ENCODE assay signal across 8 cellular contexts in genomic region chr11:19711911-19712280, GRCh38. TPM values are rescaled to one million over a fixed set of nuclear protein-coding genes. Genes with fewer than 3 reads are reported as not detected.
DNase-seq lines count a peak whose midpoint lies in the region; ATAC-seq and TF ChIP-seq lines count a peak whose summit lies in the region.

No MANE protein-coding gene starts in this region.

- no peak for TF ChIP-seq POLR2A in prostate gland (IDR thresholded peaks at IDR 0.05)

- TF ChIP-seq CTCF in cardiac muscle cell (IDR thresholded peaks at IDR 0.05; ENCODE audit: low read depth, low read length) (no peak), prostate gland (IDR thresholded peaks at IDR 0.05) (no peak)

- peak overlapping the region; percentile 80 for H3K4me3 Mint-ChIP-seq in activated CD8-positive, alpha-beta memory T cell treated with anti-CD3 and anti-CD28 coated beads, Interleukin-2, amount 10 ng/mL, durations not matched to agents 7 days and 5 days

- DNase-seq in activated CD8-positive, alpha-beta memory T cell treated with anti-CD3 and anti-CD28 coated beads, Interleukin-2, amount 10 ng/mL, durations not matched to agents 7 days and 5 days: peak; percentile 63
- no peak for DNase-seq in cardiac muscle cell (ENCODE audit: low read depth in 1 of 2, low spot score in 1 of 2)
- peak; percentile 45 for DNase-seq in prostate gland (ENCODE audit: low spot score)
- DNase-seq in KBM-7: no peak
- DNase-seq in NCI-H1092 (lab: John Stamatoyannopoulos, UW): no peak
- no peak for DNase-seq in AG08395 (ENCODE audit: low spot score)

- no peaks in the 10 kb centered on the region for H3K9me3 ChIP-seq in ES-I3 (ENCODE audit: control insufficient read depth, insufficient read depth, low read length)
- no peaks in the 10 kb centered on the region for H3K9me3 ChIP-seq in cardiac muscle cell (ENCODE audit: low read depth)
- no peaks in the 10 kb centered on the region for H3K9me3 ChIP-seq in prostate gland

- CTCF ChIA-PET in activated CD8-positive, alpha-beta memory T cell treated with anti-CD3 and anti-CD28 coated beads, Interleukin-2, amount 10 ng/mL, durations not matched to agents 7 days and 5 days (lab: Charles Lee): interaction anchor here (1.3 kb wide), 1 partner anchor 12 kb away, joined by 4 read pairs; no protein-coding TSS in a partner anchor

- H3K4me1 ChIP-seq in ES-I3 (ENCODE audit: insufficient read depth, low read length) (peaks cover 11% of the 10 kb centered on the region), cardiac muscle cell (ENCODE audit: low read depth) (peaks cover 16% of the 10 kb centered on the region), prostate gland (replicated peaks) (peaks cover 4% of the 10 kb centered on the region)

- H3K27ac Mint-ChIP-seq in activated CD8-positive, alpha-beta memory T cell treated with anti-CD3 and anti-CD28 coated beads, Interleukin-2, amount 10 ng/mL, durations not matched to agents 7 days and 5 days: peak overlapping the region; percentile 88

- peaks cover 23% of the 10 kb centered on the region for H3K4me1 Mint-ChIP-seq in activated CD8-positive, alpha-beta memory T cell treated with anti-CD3 and anti-CD28 coated beads, Interleukin-2, amount 10 ng/mL, durations not matched to agents 7 days and 5 days

- H3K9me3 Mint-ChIP-seq in activated CD8-positive, alpha-beta memory T cell treated with anti-CD3 and anti-CD28 coated beads, Interleukin-2, amount 10 ng/mL, durations not matched to agents 7 days and 5 days (ENCODE audit: low read depth): no peaks in the 10 kb centered on the region

- H3K27me3 ChIP-seq in cardiac muscle cell: peaks cover 65% of the 10 kb centered on the region
- H3K27me3 ChIP-seq in prostate gland (replicated peaks; ENCODE audit: insufficient read depth): no peaks in the 10 kb centered on the region

- intact Hi-C loops in prostate gland (cut with DNase I): loop anchor here (5.0 kb wide), 3 partner anchors 40 to 135 kb away; no protein-coding TSS in a partner anchor

- H3K27me3 Mint-ChIP-seq in activated CD8-positive, alpha-beta memory T cell treated with anti-CD3 and anti-CD28 coated beads, Interleukin-2, amount 10 ng/mL, durations not matched to agents 7 days and 5 days: peaks cover 52% of the 10 kb centered on the region

- H3K4me3 ChIP-seq in cardiac muscle cell (peak overlapping the region; percentile 33), prostate gland (peak overlapping the region; percentile 45 to 51)

- in situ Hi-C loops in KBM-7 (cut with MboI; ENCODE audit: low pct_unique_long_range_greater_than_20kb, low sequenced_read_pairs): no loop called here

- H3K36me3 ChIP-seq in ES-I3 (ENCODE audit: insufficient read depth, low read length) (no peaks in the 10 kb centered on the region), cardiac muscle cell (no peaks in the 10 kb centered on the region), prostate gland (no peaks in the 10 kb centered on the region)

- H3K27ac ChIP-seq in cardiac muscle cell (peak overlapping the region; percentile 83), prostate gland (peak overlapping the region; percentile 85 to 86)

- H3K9ac ChIP-seq in ES-I3 (ENCODE audit: low read depth, low read length): peak overlapping the region; percentile 72

- 2% methylated on average over 16 of the region's 16 CpGs for WGBS in prostate gland

- no peaks in the 10 kb centered on the region for H3K36me3 Mint-ChIP-seq in activated CD8-positive, alpha-beta memory T cell treated with anti-CD3 and anti-CD28 coated beads, Interleukin-2, amount 10 ng/mL, durations not matched to agents 7 days and 5 days

- peak; percentile 20 for ATAC-seq in HG02885 (IDR thresholded peaks at IDR 0.05; ENCODE audit: poor library complexity, unreplicated experiment)
- ATAC-seq in activated CD8-positive, alpha-beta memory T cell treated with anti-CD3 and anti-CD28 coated beads, Interleukin-2, amount 10 ng/mL, durations not matched to agents 7 days and 5 days: no peak

RNA-seq across cellular contexts. Expression of gene NAV2, which starts 0.7 kb away (rescaled TPM):
- under 1 TPM; 0.26 to 0.67 TPM for total RNA-seq in activated CD8-positive, alpha-beta memory T cell treated with anti-CD3 and anti-CD28 coated beads, Interleukin-2, amount 10 ng/mL, durations not matched to agents 7 days and 5 days
- total RNA-seq in cardiac muscle cell: 106 and 164 TPM in 2 replicates
- polyA plus RNA-seq in cardiac muscle cell: 113 and 120 TPM in 2 replicates
- total RNA-seq in prostate gland: 10 to 100 TPM; 17.1 to 26.6 TPM

Comparison
In these comparisons a context has a peak if more than half of its experiments do, and no peak if none do; other contexts are left out.
1. DNase-seq: peak in activated CD8-positive, alpha-beta memory T cell treated with anti-CD3 and anti-CD28 coated beads, Interleukin-2, amount 10 ng/mL, durations not matched to agents 7 days and 5 days (single experiment) and prostate gland (single experiment); none in cardiac muscle cell (0 of 2), KBM-7 (single experiment), NCI-H1092 (single experiment) and AG08395 (single experiment).
2. RNA of gene NAV2, which starts 0.7 kb away (total RNA-seq): 106 to 164 TPM in cardiac muscle cell and 17.1 to 26.6 TPM in prostate gland; 0.26 to 0.67 TPM in activated CD8-positive, alpha-beta memory T cell treated with anti-CD3 and anti-CD28 coated beads, Interleukin-2, amount 10 ng/mL, durations not matched to agents 7 days and 5 days; every median in the first group is over 10 times any median in the second.